ENCODE assay signal across 8 cellular contexts in the genomic region with DNA sequence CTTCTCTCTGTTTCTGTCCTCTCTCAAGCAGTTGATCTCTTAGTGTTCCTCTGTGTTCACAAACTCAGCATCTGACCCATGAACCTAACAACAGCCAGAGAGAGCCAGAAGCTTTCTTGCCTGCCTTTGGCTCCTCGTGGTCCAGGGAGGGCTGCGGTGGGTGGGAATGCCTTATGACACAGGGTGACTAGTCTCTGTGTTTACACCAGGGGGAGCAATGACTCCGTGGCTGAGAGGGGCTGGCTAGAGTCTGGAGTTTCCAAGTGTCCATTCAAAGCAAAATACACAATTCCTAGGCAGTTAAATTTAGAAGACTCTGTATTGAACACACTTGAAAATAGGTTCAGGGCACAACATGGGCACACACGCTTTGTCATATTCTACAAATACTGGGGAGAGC.
A peak's percentile ranks its signal among the peaks of the same experiment; 100 is the strongest.
DNase-seq lines count a peak whose midpoint lies in the region; ATAC-seq and TF ChIP-seq lines count a peak whose summit lies in the region.

No MANE protein-coding gene starts in this region.

- no peak overlapping the region for H4K8ac ChIP-seq in mesendoderm (ENCODE audit: low read depth, low read length)

- no peak overlapping the region for H3K23ac ChIP-seq in mesendoderm (ENCODE audit: low read length)

- no peak overlapping the region for H2BK5ac ChIP-seq in mesendoderm (ENCODE audit: low read length)

- no peak overlapping the region for H2BK15ac ChIP-seq in mesendoderm (replicated peaks; ENCODE audit: low read depth)

- no peak overlapping the region for H3K18ac ChIP-seq in mesendoderm (ENCODE audit: low read length)

- H3K36me3 ChIP-seq in mesendoderm (ENCODE audit: control insufficient read depth, insufficient read depth, low read length), result no peaks in the 10 kb centered on the region

- intact Hi-C loops in dorsolateral prefrontal cortex (cut with DNase I), result loop anchor here in 1 of 2 donors (10.0 kb wide), 1 partner anchor 281 kb away; no protein-coding TSS in a partner anchor

- H3K27me3 ChIP-seq in dorsolateral prefrontal cortex, result no peaks in the 10 kb centered on the region
- H3K27me3 ChIP-seq in mesendoderm (ENCODE audit: insufficient read depth, low read length, poor library complexity), result no peaks in the 10 kb centered on the region

- no peak overlapping the region for H2AK5ac ChIP-seq in mesendoderm (ENCODE audit: low read length)

- DNase-seq in Daoy (ENCODE audit: low read depth) (peak; percentile 16), NCI-H748 (lab: John Stamatoyannopoulos, UW; ENCODE audit: unreplicated experiment) (peak; percentile 13), dorsolateral prefrontal cortex (peak in 7 of 10 donors; percentile 20 to 51 (median 43)), mesendoderm (peak; percentile 42), SIG-M5 (lab: John Stamatoyannopoulos, UW) (no peak), NCI-H146 (lab: John Stamatoyannopoulos, UW) (no peak)

- no peak overlapping the region for H4K5ac ChIP-seq in mesendoderm (ENCODE audit: low read length)

- peak; percentile 29 to 82 (median 67) for TF ChIP-seq CTCF in dorsolateral prefrontal cortex (IDR thresholded peaks at IDR 0.05 in 54 of 56, conservative IDR thresholded peaks at IDR 0.05 in 2 of 56; ENCODE audit: low read depth in 1 of 56, partially characterized antibody in 56 of 56)

- no peak overlapping the region for H3K56ac ChIP-seq in mesendoderm (ENCODE audit: low read length)

- H3K79me1 ChIP-seq in mesendoderm (ENCODE audit: low read length), result no peaks in the 10 kb centered on the region

- no peak overlapping the region for H3K4ac ChIP-seq in mesendoderm (ENCODE audit: low read depth, low read length)

- H3K4me2 ChIP-seq in mesendoderm (ENCODE audit: low read length), result no peak overlapping the region

- WGBS in mesendoderm (ENCODE audit: extremely low coverage, insufficient coverage, low lambda C conversion rate), result no CpG with 5 or more reads among the region's 4 CpGs

- ATAC-seq in GM21381 (IDR thresholded peaks at IDR 0.05; ENCODE audit: unreplicated experiment), result peak; percentile 62
- no peak for ATAC-seq in GM18517 (IDR thresholded peaks at IDR 0.05; ENCODE audit: unreplicated experiment)

- no peak overlapping the region for H3K9ac ChIP-seq in mesendoderm (ENCODE audit: low read length)

- H3K79me2 ChIP-seq in mesendoderm (ENCODE audit: control insufficient read depth, insufficient read depth, low read length), result no peaks in the 10 kb centered on the region

- H3K27ac ChIP-seq in dorsolateral prefrontal cortex (no peak overlapping the region), mesendoderm (ENCODE audit: low read depth, low read length) (no peak overlapping the region)

- H3K4me1 ChIP-seq in mesendoderm (ENCODE audit: control insufficient read depth, low read depth, low read length), result no peaks in the 10 kb centered on the region

- H3K4me3 ChIP-seq in dorsolateral prefrontal cortex (no peak overlapping the region), mesendoderm (ENCODE audit: low read length) (no peak overlapping the region)

- no peak overlapping the region for H2BK120ac ChIP-seq in mesendoderm (ENCODE audit: low read depth, low read length)

Comparison
In these comparisons a context has a peak if more than half of its experiments do, and no peak if none do; other contexts are left out.
1. DNase-seq: peak in Daoy (single experiment), NCI-H748 (single experiment), dorsolateral prefrontal cortex (7 of 10) and mesendoderm (single experiment); none in SIG-M5 (single experiment) and NCI-H146 (single experiment).